Comparison of ENCODE assay signal across 28 cellular contexts in the genomic region with DNA sequence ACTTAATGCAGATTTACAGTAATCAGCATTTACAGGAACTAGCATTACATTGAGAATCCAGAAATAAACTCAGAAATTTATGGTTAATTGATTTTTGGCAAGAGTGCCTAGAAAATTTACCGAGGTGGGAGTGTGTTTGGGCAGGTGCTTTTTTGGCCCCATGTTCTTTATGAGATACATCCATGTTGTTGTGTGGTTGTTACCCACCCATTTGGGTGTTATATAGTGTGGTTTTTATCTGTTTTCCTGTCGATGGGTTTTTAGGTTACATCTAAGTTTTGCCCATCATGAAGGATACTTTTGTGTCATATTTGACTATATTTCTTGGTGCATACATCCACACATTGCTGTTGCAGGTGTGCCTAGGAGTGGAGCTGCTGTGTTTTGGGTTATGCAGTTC.
"Had no signal": no experiment of that assay in that cellular context is flagged by ENCODE, and none has a peak within 500 bp of the region (broad histone marks: within the 10 kb centered on the region; RNA-seq: fewer than 3 reads in every experiment).

No MANE protein-coding gene starts in this region.

- H3K4me3 ChIP-seq: neural progenitor cell, ovary, psoas muscle, right lobe of liver, sigmoid colon, stomach, thoracic aorta, thyroid gland, tibial nerve, upper lobe of left lung, uterus had no signal

- H3K36me3 ChIP-seq: ovary, right lobe of liver, uterus had no signal

- H3K4me1 ChIP-seq: neural progenitor cell, parathyroid adenoma, psoas muscle, right lobe of liver, sigmoid colon, stomach, thyroid gland, tibial nerve, upper lobe of left lung, uterus had no signal

- H3K27me3 Mint-ChIP-seq: naive B cell; progenitor cell of endocrine pancreas; stimulated activated naive B cell treated with anti-CD40 and anti-IgM and Interleukin-4, amounts not matched to agents 10 μg/mL and 1 μg/mL and 100 μg/mL, for 72 hours; stimulated activated naive CD8-positive, alpha-beta T cell treated with anti-CD3 and anti-CD28 coated beads, Interleukin-15, Interleukin-2, amounts not matched to agents 100 ng/mL and 50 ng/mL, for 24 hours had no signal

- H3K27me3 ChIP-seq: neural progenitor cell, ovary, right lobe of liver, sigmoid colon, stomach, thyroid gland, tibial nerve, upper lobe of left lung, uterus had no signal

- H3K9me3 Mint-ChIP-seq: nephron; neural progenitor cell; stimulated activated effector memory CD8-positive, alpha-beta T cell treated with anti-CD3 and anti-CD28 coated beads, Interleukin-12 subunit alpha, Interleukin-12 subunit beta, amount 100 ng/mL, for 72 hours; stimulated activated naive CD8-positive, alpha-beta T cell treated with anti-CD3 and anti-CD28 coated beads, Interleukin-15, Interleukin-2, amounts not matched to agents 100 ng/mL and 50 ng/mL, for 24 hours had no signal

- H3K4me1 Mint-ChIP-seq: nephron, neural progenitor cell had no signal

- H3K27ac ChIP-seq: neural progenitor cell, ovary, parathyroid adenoma, psoas muscle, right lobe of liver, sigmoid colon, stomach, thoracic aorta, thyroid gland, tibial nerve, upper lobe of left lung, uterus had no signal

- H3K9me3 ChIP-seq: ovary, psoas muscle, right lobe of liver, sigmoid colon, stomach, thoracic aorta, thyroid gland, tibial nerve, upper lobe of left lung, uterus had no signal

- DNase-seq: naive B cell; occipital lobe; ovary; posterior cingulate gyrus; psoas muscle; right cardiac atrium; right lobe of liver; sigmoid colon; small intestine; stimulated activated CD4-positive, alpha-beta T cell treated with anti-CD3 and anti-CD28 coated beads, Interleukin-15, amount 100 ng/mL, for 24 hours; stimulated activated CD4-positive, alpha-beta T cell treated with anti-CD3 and anti-CD28 coated beads, Interleukin-2, amount 100 ng/mL, for 24 hours; stimulated activated CD4-positive, alpha-beta T cell treated with anti-CD3 and anti-CD28 coated beads, Interleukin-2, amount 100 ng/mL, for 48 hours; stimulated activated CD4-positive, alpha-beta T cell treated with anti-CD3 and anti-CD28 coated beads, Interleukin-4, amount 100 ng/mL, for 24 hours; stimulated activated naive B cell treated with anti-CD40 and anti-IgM and Interleukin-4, amounts not matched to agents 10 μg/mL and 1 μg/mL and 100 μg/mL, for 72 hours; stimulated activated naive CD4-positive, alpha-beta T cell treated with Interleukin-2 at 50 U/mL for 16 hours; stomach; thyroid gland; trophoblast cell; upper lobe of left lung; uterus had no signal

- H3K27ac Mint-ChIP-seq: naive B cell; nephron; neural progenitor cell; stimulated activated effector memory CD8-positive, alpha-beta T cell treated with anti-CD3 and anti-CD28 coated beads, Interleukin-12 subunit alpha, Interleukin-12 subunit beta, amount 100 ng/mL, for 72 hours; stimulated activated naive B cell treated with anti-CD40 and anti-IgM and Interleukin-4, amounts not matched to agents 10 μg/mL and 1 μg/mL and 100 μg/mL, for 72 hours; stimulated activated naive CD8-positive, alpha-beta T cell treated with anti-CD3 and anti-CD28 coated beads, Interleukin-15, Interleukin-2, amounts not matched to agents 100 ng/mL and 50 ng/mL, for 24 hours had no signal

- H3K4me3 Mint-ChIP-seq: naive B cell; nephron; neural progenitor cell; stimulated activated effector memory CD8-positive, alpha-beta T cell treated with anti-CD3 and anti-CD28 coated beads, Interleukin-12 subunit alpha, Interleukin-12 subunit beta, amount 100 ng/mL, for 72 hours; stimulated activated naive B cell treated with anti-CD40 and anti-IgM and Interleukin-4, amounts not matched to agents 10 μg/mL and 1 μg/mL and 100 μg/mL, for 72 hours; stimulated activated naive CD8-positive, alpha-beta T cell treated with anti-CD3 and anti-CD28 coated beads, Interleukin-15, Interleukin-2, amounts not matched to agents 100 ng/mL and 50 ng/mL, for 24 hours had no signal

- ATAC-seq: psoas muscle; right cardiac atrium; right lobe of liver; stimulated activated effector memory CD8-positive, alpha-beta T cell treated with anti-CD3 and anti-CD28 coated beads, Interleukin-12 subunit alpha, Interleukin-12 subunit beta, amount 100 ng/mL, for 72 hours; stimulated activated naive B cell treated with anti-CD40 and anti-IgM and Interleukin-4, amounts not matched to agents 10 μg/mL and 1 μg/mL and 100 μg/mL, for 72 hours had no signal
